Comparison of ENCODE assay signal across 9 cellular contexts in the genomic region with DNA sequence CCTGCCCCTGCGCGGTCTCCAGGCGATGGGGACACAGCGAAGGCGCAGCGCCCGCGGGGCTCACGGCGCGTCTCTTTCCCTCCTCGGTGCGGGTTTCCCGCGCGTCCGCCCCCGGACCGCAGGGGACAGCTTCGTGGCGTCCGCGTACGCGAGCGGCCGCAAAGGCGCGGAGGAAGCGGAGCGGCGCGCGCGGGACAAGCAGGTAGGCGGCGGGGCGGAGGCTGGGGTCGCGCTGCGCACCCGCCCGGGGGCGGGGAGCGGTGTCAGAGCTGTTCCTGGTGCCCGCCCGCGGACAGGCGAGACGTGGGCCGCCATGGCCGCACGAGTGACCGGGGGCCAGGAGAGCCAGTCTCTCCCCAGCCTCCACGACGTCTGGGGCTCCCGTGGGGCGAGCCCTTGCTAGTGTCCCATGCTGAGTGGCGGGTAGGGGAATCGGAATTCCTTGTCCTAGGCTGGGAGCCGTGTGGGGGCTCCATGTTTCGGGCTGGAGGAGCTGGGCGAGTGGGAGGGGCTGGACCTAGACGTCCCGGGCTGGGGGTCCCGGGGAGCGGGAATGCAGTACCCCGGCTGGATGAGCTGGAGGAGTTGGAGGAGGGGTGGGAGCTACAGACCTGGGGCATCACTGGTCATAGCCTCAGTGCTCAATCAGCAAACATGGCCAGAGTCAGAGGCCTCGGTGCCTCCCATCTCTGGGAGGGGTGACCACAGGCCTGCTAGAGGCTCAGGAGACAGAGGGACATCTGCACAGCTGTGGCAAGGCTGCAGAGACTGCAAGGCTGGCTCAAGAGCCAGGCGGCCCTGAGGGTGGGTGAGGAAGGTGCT. TPM values are rescaled to one million over a fixed set of nuclear protein-coding genes. Genes with fewer than 3 reads are reported as not detected.
DNase-seq lines count a peak whose midpoint lies in the region; ATAC-seq, FAIRE-seq and TF ChIP-seq lines count a peak whose summit lies in the region.
"Had no signal": no experiment of that assay in that cellular context is flagged by ENCODE, and none has a peak within 500 bp of the region (broad histone marks: within the 10 kb centered on the region; RNA-seq: fewer than 3 reads in every experiment).

No MANE protein-coding gene starts in this region.

- peaks cover 52% of the 10 kb centered on the region for H3K27me3 Mint-ChIP-seq in activated CD8-positive, alpha-beta memory T cell treated with anti-CD3 and anti-CD28 coated beads, Interleukin-2, amount 10 ng/mL, durations not matched to agents 7 days and 5 days
- H3K27me3 Mint-ChIP-seq in astrocyte (ENCODE audit: low read depth, unreplicated experiment) = peaks cover 63% of the 10 kb centered on the region

- FAIRE-seq in astrocyte (lab: Jason Lieb, UNC) = no peak
- FAIRE-seq: endometrium had no signal

- H2AFZ ChIP-seq in astrocyte (ENCODE audit: low read depth, low read length) = no peak overlapping the region

- no peak for ATAC-seq in activated CD8-positive, alpha-beta memory T cell treated with anti-CD3 and anti-CD28 coated beads, Interleukin-2, amount 10 ng/mL, durations not matched to agents 7 days and 5 days
- ATAC-seq in left lung (no peak), GM19023 (IDR thresholded peaks at IDR 0.05; ENCODE audit: unreplicated experiment) (no peak)

- intact Hi-C loops in left lung (cut with DNase I) = no loop called here

- H3K4me1 ChIP-seq in astrocyte (ENCODE audit: insufficient read depth, low read length) (no peaks in the 10 kb centered on the region), left lung (peaks cover 11 to 24% of the 10 kb centered on the region in 2 donors), suprapubic skin (peaks cover 38% of the 10 kb centered on the region)

- no peak overlapping the region for H3K9ac ChIP-seq in astrocyte (ENCODE audit: low read length)

- no peaks in the 10 kb centered on the region for H3K9me3 Mint-ChIP-seq in activated CD8-positive, alpha-beta memory T cell treated with anti-CD3 and anti-CD28 coated beads, Interleukin-2, amount 10 ng/mL, durations not matched to agents 7 days and 5 days (ENCODE audit: low read depth)
- no peaks in the 10 kb centered on the region for H3K9me3 Mint-ChIP-seq in astrocyte (ENCODE audit: unreplicated experiment)

- peaks cover 44% of the 10 kb centered on the region for H3K27me3 ChIP-seq in astrocyte (ENCODE audit: insufficient read depth, low read length)
- peaks cover 21 to 74% of the 10 kb centered on the region in 2 donors for H3K27me3 ChIP-seq in left lung
- peaks cover 56% of the 10 kb centered on the region for H3K27me3 ChIP-seq in suprapubic skin

- H3K36me3 ChIP-seq in astrocyte (ENCODE audit: insufficient read depth, low read length) = no peaks in the 10 kb centered on the region
- H3K36me3 ChIP-seq in left lung = no peaks in the 10 kb centered on the region
- no peaks in the 10 kb centered on the region for H3K36me3 ChIP-seq in suprapubic skin

- H3K9me3 ChIP-seq in astrocyte (ENCODE audit: insufficient read depth, low read depth, low read length) (no peaks in the 10 kb centered on the region), left lung (no peaks in the 10 kb centered on the region), suprapubic skin (no peaks in the 10 kb centered on the region)

- H3K79me2 ChIP-seq in astrocyte (ENCODE audit: insufficient read depth, low read length) = no peaks in the 10 kb centered on the region

- CTCF ChIA-PET in activated CD8-positive, alpha-beta memory T cell treated with anti-CD3 and anti-CD28 coated beads, Interleukin-2, amount 10 ng/mL, durations not matched to agents 7 days and 5 days (lab: Charles Lee) = interaction anchor here (0.9 to 3.4 kb wide), 10 partner anchors 12 to 290 kb away, joined by 3 to 27 read pairs (median 3); no protein-coding TSS in a partner anchor

- no peaks in the 10 kb centered on the region for H3K36me3 Mint-ChIP-seq in activated CD8-positive, alpha-beta memory T cell treated with anti-CD3 and anti-CD28 coated beads, Interleukin-2, amount 10 ng/mL, durations not matched to agents 7 days and 5 days
- H3K36me3 Mint-ChIP-seq in astrocyte (ENCODE audit: low read depth, unreplicated experiment) = peaks cover 1% of the 10 kb centered on the region

- TF ChIP-seq POLR2A in suprapubic skin (IDR thresholded peaks at IDR 0.05) = no peak

- no peaks in the 10 kb centered on the region for H4K20me1 ChIP-seq in astrocyte (ENCODE audit: insufficient read depth, low read length)

- WGBS in suprapubic skin = 3% methylated on average over 40 of the region's 70 CpGs

- H3K27ac Mint-ChIP-seq in activated CD8-positive, alpha-beta memory T cell treated with anti-CD3 and anti-CD28 coated beads, Interleukin-2, amount 10 ng/mL, durations not matched to agents 7 days and 5 days = no peak overlapping the region
- H3K27ac Mint-ChIP-seq in astrocyte (ENCODE audit: unreplicated experiment) = no peak overlapping the region

- H3K27ac ChIP-seq in astrocyte (ENCODE audit: low read depth, low read length) (no peak overlapping the region), left lung (peak overlapping the region in 1 of 2 donors; percentile 37), suprapubic skin (no peak overlapping the region)

- peak; percentile 10 for DNase-seq in activated CD8-positive, alpha-beta memory T cell treated with anti-CD3 and anti-CD28 coated beads, Interleukin-2, amount 50 U/mL, for 4 hours
- DNase-seq in activated CD8-positive, alpha-beta memory T cell treated with anti-CD3 and anti-CD28 coated beads, Interleukin-2, amount 10 ng/mL, durations not matched to agents 7 days and 5 days = no peak
- DNase-seq in astrocyte (ENCODE audit: low read depth) (no peak), left lung (peak in 1 of 2 donors; percentile 75), suprapubic skin (ENCODE audit: low spot score in 2 of 2) (peak; percentile 62 to 70), SKM-1 treated with dmso at 0.1 percent for 144 hours (lab: John Stamatoyannopoulos, UW; ENCODE audit: unreplicated experiment) (no peak), NCI-H2171 treated with DMSO at 0.1 percent for 48 hours (lab: John Stamatoyannopoulos, UW) (no peak)

- no peak for TF ChIP-seq EP300 in suprapubic skin (IDR thresholded peaks at IDR 0.05)

- H3K4me2 ChIP-seq in astrocyte (ENCODE audit: low read length) = no peak overlapping the region

- H3K4me3 ChIP-seq in astrocyte (ENCODE audit: insufficient read depth, low read depth, low read length) (no peak overlapping the region), left lung (peak overlapping the region; percentile 39 to 50), suprapubic skin (peak overlapping the region; percentile 64)

- peaks cover 9% of the 10 kb centered on the region for H3K4me1 Mint-ChIP-seq in activated CD8-positive, alpha-beta memory T cell treated with anti-CD3 and anti-CD28 coated beads, Interleukin-2, amount 10 ng/mL, durations not matched to agents 7 days and 5 days
- no peaks in the 10 kb centered on the region for H3K4me1 Mint-ChIP-seq in astrocyte (ENCODE audit: low read depth, unreplicated experiment)

- H3K4me3 Mint-ChIP-seq in activated CD8-positive, alpha-beta memory T cell treated with anti-CD3 and anti-CD28 coated beads, Interleukin-2, amount 10 ng/mL, durations not matched to agents 7 days and 5 days = no peak overlapping the region
- peak overlapping the region; percentile 67 for H3K4me3 Mint-ChIP-seq in astrocyte (ENCODE audit: unreplicated experiment)

- TF ChIP-seq CTCF in astrocyte (IDR thresholded peaks at IDR 0.05; ENCODE audit: insufficient read depth, low read depth, low read length) = no peak
- no peak for TF ChIP-seq CTCF in left lung (IDR thresholded peaks at IDR 0.05)
- TF ChIP-seq CTCF in suprapubic skin (IDR thresholded peaks at IDR 0.05) = no peak

RNA-seq across cellular contexts. Expression of a gene that starts 1.0 kb away (rescaled TPM):
- total RNA-seq in activated CD8-positive, alpha-beta memory T cell treated with anti-CD3 and anti-CD28 coated beads, Interleukin-2, amount 10 ng/mL, durations not matched to agents 7 days and 5 days = 1 to 10 TPM; 4.2 to 6.5 TPM
- total RNA-seq in astrocyte = 0.41 and 0.48 TPM in 2 replicates
- 10 to 100 TPM; 31.6 to 61.5 TPM for total RNA-seq in left lung
- 10 to 100 TPM in 2 of 4 donors, 1 to 10 TPM in 2; 7.9 to 13.0 (median 10.6) TPM for total RNA-seq in suprapubic skin

Comparison
In these comparisons a context has a peak if more than half of its experiments do, and no peak if none do; other contexts are left out.
1. DNase-seq: peak in activated CD8-positive, alpha-beta memory T cell treated with anti-CD3 and anti-CD28 coated beads, Interleukin-2, amount 50 U/mL, for 4 hours (single experiment) and suprapubic skin (2 of 2); none in activated CD8-positive, alpha-beta memory T cell treated with anti-CD3 and anti-CD28 coated beads, Interleukin-2, amount 10 ng/mL, durations not matched to agents 7 days and 5 days (single experiment), astrocyte (single experiment), SKM-1 treated with dmso at 0.1 percent for 144 hours (single experiment) and NCI-H2171 treated with DMSO at 0.1 percent for 48 hours (single experiment).